Comparison of ENCODE assay signal across 12 cellular contexts in genomic region chr13:26719356-26719945, GRCh38. TPM values are rescaled to one million over a fixed set of nuclear protein-coding genes. Genes with fewer than 3 reads are reported as not detected.
A peak's percentile ranks its signal among the peaks of the same experiment; 100 is the strongest.
DNase-seq lines count a peak whose midpoint lies in the region; ATAC-seq and TF ChIP-seq lines count a peak whose summit lies in the region.
"Had no signal": no experiment of that assay in that cellular context is flagged by ENCODE, and none has a peak within 500 bp of the region (broad histone marks: within the 10 kb centered on the region; RNA-seq: fewer than 3 reads in every experiment).

No MANE protein-coding gene starts in this region.

- H3K9me2 ChIP-seq in GM23248 (ENCODE audit: insufficient read depth): no peaks in the 10 kb centered on the region

- no peaks in the 10 kb centered on the region for H3K36me3 Mint-ChIP-seq in neural crest cell (ENCODE audit: low read depth)

- no peaks in the 10 kb centered on the region for H3K36me3 ChIP-seq in GM23248 (ENCODE audit: low read depth)
- H3K36me3 ChIP-seq: thoracic aorta had no signal

- H3K9ac ChIP-seq in GM23248: no peak overlapping the region

- DNase-seq in GM23248 (peak; percentile 32), NCI-H2081 treated with DMSO at 0.1 percent for 48 hours (lab: John Stamatoyannopoulos, UW) (peak; percentile 46), neural crest cell (ENCODE audit: low read depth, low spot score) (no peak), GM19238 (ENCODE audit: insufficient read length, low spot score) (no peak)
- no peak for DNase-seq in NK-92 treated with Interleukin-12 subunit alpha and Interleukin-12 subunit beta, amount 100 ng/mL, for 24 hours (lab: John Stamatoyannopoulos, UW)
- DNase-seq: activated naive CD4-positive, alpha-beta T cell treated with Interleukin-2 at 50 U/mL for 16 hours; hypothalamus had no signal

- H2AFZ ChIP-seq in GM23248: no peak overlapping the region

- no peaks in the 10 kb centered on the region for H3K9me3 ChIP-seq in GM23248 (ENCODE audit: low read depth)
- H3K9me3 ChIP-seq: thoracic aorta had no signal

- H3K27ac Mint-ChIP-seq in neural crest cell (ENCODE audit: unreplicated experiment): no peak overlapping the region

- TF ChIP-seq CTCF in VCaP (conservative IDR thresholded peaks at IDR 0.05): peak; percentile 54
- TF ChIP-seq CTCF in neural crest cell (conservative IDR thresholded peaks at IDR 0.05): peak; percentile 12

- no peak overlapping the region for H3K27ac ChIP-seq in GM23248
- H3K27ac ChIP-seq in VCaP: no peak overlapping the region
- H3K27ac ChIP-seq: thoracic aorta had no signal

- H3K27me3 ChIP-seq in GM23248 (replicated peaks; ENCODE audit: insufficient read depth): peaks cover 10% of the 10 kb centered on the region; the same call in 1 of the 2 replicates

- no peak overlapping the region for H3K4me2 ChIP-seq in GM23248 (ENCODE audit: unreplicated experiment)

- in situ Hi-C loops in GM23248 (cut with MboI): loop anchor here (10.0 to 25.0 kb wide), 2 partner anchors 155 to 1132 kb away; no protein-coding TSS in a partner anchor

- no peaks in the 10 kb centered on the region for H3K79me2 ChIP-seq in GM23248 (ENCODE audit: insufficient read depth)

- no peak overlapping the region for H3K4me3 Mint-ChIP-seq in neural crest cell

- H3F3A ChIP-seq in GM23248 (ENCODE audit: insufficient read depth): no peaks in the 10 kb centered on the region

- H3K27me3 Mint-ChIP-seq in neural crest cell (ENCODE audit: low read depth): no peaks in the 10 kb centered on the region

- H4K20me1 ChIP-seq in GM23248 (ENCODE audit: insufficient read depth): no peaks in the 10 kb centered on the region

- H3K9me3 Mint-ChIP-seq in neural crest cell: no peaks in the 10 kb centered on the region

- 16 to 20% methylated on average over 5 of the region's 5 CpGs for WGBS in GM23248 (ENCODE audit: low coverage in 1 of 2, low lambda C conversion rate in 2 of 2, missing lambda C conversion rate in 2 of 2), 2 experiments

- no peak overlapping the region for H3K4me3 ChIP-seq in GM23248
- H3K4me3 ChIP-seq: thoracic aorta had no signal

- H3K4me1 Mint-ChIP-seq in neural crest cell: peaks cover 5% of the 10 kb centered on the region

- no peaks in the 10 kb centered on the region for H3K4me1 ChIP-seq in GM23248 (ENCODE audit: insufficient read depth)

- no peak for ATAC-seq in GM18517 (IDR thresholded peaks at IDR 0.05; ENCODE audit: unreplicated experiment)

RNA-seq across cellular contexts. Expression of gene GPR12, which starts 41.1 kb away (rescaled TPM):
- not detected in 2 replicates for total RNA-seq in GM23248 (2014; rRNA removed; shearing (Covaris generic))
- polyA plus RNA-seq in GM23248 (2016; fragmentation: Nextera tagmentation; extraction: Ambion mirVana): not detected in 2 replicates
- 0.14 TPM in 2 replicates for total RNA-seq in neural crest cell
- total RNA-seq: skeletal muscle tissue; T-helper 1 cell treated with Interleukin-12 subunit alpha and Interleukin-12 subunit beta and Interleukin-4 antibody, amounts not matched to agents 30 ng/mL and 1 ng/mL, for 36 hours had no signal

Comparison
In these comparisons a context has a peak if more than half of its experiments do, and no peak if none do; other contexts are left out.
1. DNase-seq: peak in GM23248 (single experiment) and NCI-H2081 treated with DMSO at 0.1 percent for 48 hours (single experiment); none in neural crest cell (single experiment), GM19238 (single experiment) and NK-92 treated with Interleukin-12 subunit alpha and Interleukin-12 subunit beta, amount 100 ng/mL, for 24 hours (single experiment).